ENCODE assay signal across 12 cellular contexts in the genomic region with DNA sequence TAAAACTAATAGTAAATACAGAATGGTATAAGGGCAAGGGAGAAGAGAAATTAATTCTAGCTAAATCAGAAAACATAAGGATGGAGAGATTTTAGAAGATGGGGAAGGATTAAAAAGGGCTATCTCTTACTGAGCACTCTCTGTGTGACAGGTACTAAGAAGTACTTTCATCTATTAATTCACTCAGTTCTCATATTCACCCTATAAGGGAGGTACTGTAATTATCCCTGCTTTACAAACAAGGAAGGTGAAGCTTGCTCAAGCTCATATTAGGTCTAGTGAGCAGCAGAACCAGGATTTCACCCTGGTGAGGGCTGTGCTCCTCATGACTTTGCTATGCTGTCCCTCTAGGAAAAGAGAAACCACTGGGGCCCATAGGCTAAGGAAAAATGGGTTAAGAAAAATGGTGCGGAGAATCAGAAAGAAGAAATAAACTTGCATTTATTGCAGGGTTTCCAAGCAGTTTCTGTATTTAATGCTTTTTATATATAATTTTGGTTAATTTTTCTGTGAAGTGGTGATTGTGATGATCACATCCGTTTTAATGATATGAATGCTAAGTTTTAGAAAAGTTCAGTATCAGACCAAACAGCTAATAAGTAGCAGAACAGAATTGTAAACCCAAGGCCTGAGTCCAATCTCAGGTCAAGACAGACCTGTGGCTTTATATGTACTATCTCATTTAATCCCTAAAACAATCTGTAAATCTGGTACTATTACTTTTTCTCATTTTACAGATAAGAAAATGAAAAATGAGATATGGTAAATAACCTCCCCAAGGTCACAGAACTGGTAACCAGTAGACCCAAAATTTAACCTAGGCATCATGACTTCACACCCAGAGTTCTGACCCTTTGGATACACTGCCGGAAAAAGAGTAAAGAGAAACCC. TPM values are rescaled to one million over a fixed set of nuclear protein-coding genes. Genes with fewer than 3 reads are reported as not detected.
DNase-seq lines count a peak whose midpoint lies in the region; ATAC-seq and TF ChIP-seq lines count a peak whose summit lies in the region.
"Had no signal": no experiment of that assay in that cellular context is flagged by ENCODE, and none has a peak within 500 bp of the region (broad histone marks: within the 10 kb centered on the region; RNA-seq: fewer than 3 reads in every experiment).

No MANE protein-coding gene starts in this region.

- H3K4me3 Mint-ChIP-seq in activated CD8-positive, alpha-beta memory T cell treated with anti-CD3 and anti-CD28 coated beads, Interleukin-2, amount 10 ng/mL, durations not matched to agents 7 days and 5 days = peak overlapping the region; percentile 79

- peaks cover 17% of the 10 kb centered on the region for H3K36me3 Mint-ChIP-seq in activated CD8-positive, alpha-beta memory T cell treated with anti-CD3 and anti-CD28 coated beads, Interleukin-2, amount 10 ng/mL, durations not matched to agents 7 days and 5 days

- no peaks in the 10 kb centered on the region for H3K27me3 Mint-ChIP-seq in activated CD8-positive, alpha-beta memory T cell treated with anti-CD3 and anti-CD28 coated beads, Interleukin-2, amount 10 ng/mL, durations not matched to agents 7 days and 5 days

- H3K4me3 ChIP-seq in dorsolateral prefrontal cortex = peak overlapping the region in 47 of 59 donors; percentile 1 to 91 (median 78)
- H3K4me3 ChIP-seq: gastroesophageal sphincter, right atrium auricular region had no signal

- H3K9me3 Mint-ChIP-seq in activated CD8-positive, alpha-beta memory T cell treated with anti-CD3 and anti-CD28 coated beads, Interleukin-2, amount 10 ng/mL, durations not matched to agents 7 days and 5 days (ENCODE audit: low read depth) = no peaks in the 10 kb centered on the region

- DNase-seq in activated CD8-positive, alpha-beta memory T cell treated with anti-CD3 and anti-CD28 coated beads, Interleukin-2, amount 10 ng/mL, durations not matched to agents 7 days and 5 days = no peak
- DNase-seq in activated CD8-positive, alpha-beta memory T cell treated with anti-CD3 and anti-CD28 coated beads, Interleukin-2, amount 50 U/mL, for 4 hours = no peak
- DNase-seq in NCI-H69 (lab: John Stamatoyannopoulos, UW) = peak; percentile 68
- DNase-seq in dorsolateral prefrontal cortex = no peak
- DNase-seq in renal cortical epithelial cell (ENCODE audit: low read depth) = peak; percentile 50
- no peak for DNase-seq in stimulated activated CD4-positive, alpha-beta T cell treated with anti-CD3 and anti-CD28 coated beads, Interleukin-4, amount 100 ng/mL, for 1 hour
- no peak for DNase-seq in 8988T
- DNase-seq: NCI-H2171 treated with DMSO at 0.1 percent for 48 hours had no signal

- no peak for TF ChIP-seq CTCF in dorsolateral prefrontal cortex (IDR thresholded peaks at IDR 0.05 in 54 of 56, conservative IDR thresholded peaks at IDR 0.05 in 2 of 56; ENCODE audit: low read depth in 1 of 56, partially characterized antibody in 56 of 56)

- H3K27me3 ChIP-seq in dorsolateral prefrontal cortex = no peaks in the 10 kb centered on the region
- H3K27me3 ChIP-seq: gastroesophageal sphincter, right atrium auricular region had no signal

- CTCF ChIA-PET in activated CD8-positive, alpha-beta memory T cell treated with anti-CD3 and anti-CD28 coated beads, Interleukin-2, amount 10 ng/mL, durations not matched to agents 7 days and 5 days (lab: Charles Lee) = no interaction called here

- no peak for ATAC-seq in activated CD8-positive, alpha-beta memory T cell treated with anti-CD3 and anti-CD28 coated beads, Interleukin-2, amount 10 ng/mL, durations not matched to agents 7 days and 5 days
- no peak for ATAC-seq in HG02571 (IDR thresholded peaks at IDR 0.05; ENCODE audit: unreplicated experiment)
- ATAC-seq: gastroesophageal sphincter, HepG2 had no signal

- intact Hi-C loops in dorsolateral prefrontal cortex (cut with DNase I) = no loop called here

- H3K27ac ChIP-seq in dorsolateral prefrontal cortex = peak overlapping the region in 1 of 59 donors; percentile 11
- H3K27ac ChIP-seq: right atrium auricular region had no signal

- peaks cover 34% of the 10 kb centered on the region for H3K4me1 Mint-ChIP-seq in activated CD8-positive, alpha-beta memory T cell treated with anti-CD3 and anti-CD28 coated beads, Interleukin-2, amount 10 ng/mL, durations not matched to agents 7 days and 5 days

- no peak overlapping the region for H3K27ac Mint-ChIP-seq in activated CD8-positive, alpha-beta memory T cell treated with anti-CD3 and anti-CD28 coated beads, Interleukin-2, amount 10 ng/mL, durations not matched to agents 7 days and 5 days

RNA-seq across cellular contexts. Expression of a gene that starts 1.7 kb away (rescaled TPM):
- 10 to 100 TPM; 17.6 to 31.7 TPM for total RNA-seq in activated CD8-positive, alpha-beta memory T cell treated with anti-CD3 and anti-CD28 coated beads, Interleukin-2, amount 10 ng/mL, durations not matched to agents 7 days and 5 days
- total RNA-seq in dorsolateral prefrontal cortex (100 to 1,000 TPM in 119 of 120 experiments, 10 to 100 TPM in 1; 85.7 to 219 (median 153) TPM), renal cortical epithelial cell (28.9 and 36.5 TPM in 2 replicates)

RNA-seq across cellular contexts. Expression of a gene that starts 33.7 kb away (rescaled TPM):
- total RNA-seq in activated CD8-positive, alpha-beta memory T cell treated with anti-CD3 and anti-CD28 coated beads, Interleukin-2, amount 10 ng/mL, durations not matched to agents 7 days and 5 days = 1 to 10 TPM; 1.9 to 2.2 TPM
- total RNA-seq in dorsolateral prefrontal cortex = 10 to 100 TPM in 16 of 120 experiments, 1 to 10 TPM in 104; 4.0 to 12.8 (median 7.9) TPM
- 10.8 and 24.8 TPM in 2 replicates for total RNA-seq in renal cortical epithelial cell
- total RNA-seq: HepG2 had no signal

Comparison
In these comparisons a context has a peak if more than half of its experiments do, and no peak if none do; other contexts are left out.
1. DNase-seq: peak in NCI-H69 (single experiment) and renal cortical epithelial cell (single experiment); none in activated CD8-positive, alpha-beta memory T cell treated with anti-CD3 and anti-CD28 coated beads, Interleukin-2, amount 10 ng/mL, durations not matched to agents 7 days and 5 days (single experiment), activated CD8-positive, alpha-beta memory T cell treated with anti-CD3 and anti-CD28 coated beads, Interleukin-2, amount 50 U/mL, for 4 hours (single experiment), dorsolateral prefrontal cortex (0 of 10), stimulated activated CD4-positive, alpha-beta T cell treated with anti-CD3 and anti-CD28 coated beads, Interleukin-4, amount 100 ng/mL, for 1 hour (single experiment) and 8988T (single experiment).